ENCODE assay signal across 26 cellular contexts in the genomic region with DNA sequence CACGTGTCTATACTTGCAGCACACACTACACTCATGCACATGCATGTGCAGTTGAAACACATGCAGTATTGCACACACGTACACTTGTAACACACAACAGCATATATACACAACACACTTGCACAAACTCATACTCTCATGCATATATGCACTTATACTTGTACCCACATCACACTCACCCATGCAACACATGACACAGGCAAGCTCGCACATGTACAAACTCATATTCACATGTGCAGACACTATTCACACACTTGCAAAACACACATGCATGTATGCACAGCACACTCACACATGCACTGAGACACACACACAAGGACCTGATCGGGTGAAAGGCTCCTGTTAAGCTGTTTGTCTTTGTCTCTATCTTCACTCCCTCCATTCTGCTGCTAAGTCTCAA.
"Had no signal": no experiment of that assay in that cellular context is flagged by ENCODE, and none has a peak within 500 bp of the region (broad histone marks: within the 10 kb centered on the region; RNA-seq: fewer than 3 reads in every experiment).

No MANE protein-coding gene starts in this region.

- H3K4me3 ChIP-seq: cardiac muscle cell, MG63, PC-9 had no signal

- H3K36me3 ChIP-seq: cardiac muscle cell had no signal

- H3K27ac ChIP-seq: cardiac muscle cell, PC-9 had no signal

- FAIRE-seq: astrocyte had no signal

- H3K4me2 ChIP-seq: PC-9 had no signal

- ATAC-seq: activated naive CD4-positive, alpha-beta T cell treated with anti-CD3 and anti-CD28 coated beads, Interleukin-2, amount 50 U/mL, for 72 hours; activated naive CD8-positive, alpha-beta T cell treated with anti-CD3 and anti-CD28 coated beads, Interleukin-2, amount 50 U/mL, for 24 hours; activated T-cell treated with anti-CD3 and anti-CD28 coated beads, Interleukin-2, amount 50 U/mL, for 4 hours; T-helper 17 cell had no signal

- H3K27me3 ChIP-seq: cardiac muscle cell, MG63 had no signal

- DNase-seq: activated B cell treated with CpG ODN at 0.5 μM for 24 hours; activated CD4-positive, alpha-beta memory T cell treated with anti-CD3 and anti-CD28 coated beads for 36 hours; activated CD4-positive, alpha-beta T cell treated with anti-CD3 and anti-CD28 coated beads, Interleukin-2, amount 10 ng/mL, durations not matched to agents 7 days and 5 days; activated CD8-positive, alpha-beta memory T cell treated with anti-CD3 and anti-CD28 coated beads for 24 hours; activated effector memory CD4-positive, alpha-beta T cell treated with anti-CD3 and anti-CD28 coated beads, Interleukin-2, amount 50 U/mL, for 16 hours; activated naive CD4-positive, alpha-beta T cell treated with Interleukin-2 at 50 U/mL for 16 hours; activated naive CD8-positive, alpha-beta T cell treated with anti-CD3 and anti-CD28 coated beads, Interleukin-2, amount 50 U/mL, for 24 hours; activated T-cell treated with anti-CD3 and anti-CD28 coated beads, Interleukin-2, amount 50 U/mL, for 4 hours; amniotic stem cell; MG63; MV-4-11; NCI-H1092 treated with DMSO at 0.1 percent for 48 hours; NCI-H1417 treated with DMSO at 0.1 percent for 48 hours; NCI-H1694; NCI-H2029 treated with DMSO at 0.1 percent for 48 hours; NCI-H345; NCI-H510A; NCI-H526 treated with DMSO at 0.1 percent for 48 hours; NK-92 treated with Interleukin-12 subunit alpha and Interleukin-12 subunit beta, amount 100 ng/mL, for 24 hours; PC-9; SHP77 treated with DMSO at 0.1 percent for 48 hours; T-helper 17 cell; T-helper 9 cell had no signal

- H3K9me3 ChIP-seq: MG63 had no signal

- H2AFZ ChIP-seq: PC-9 had no signal
